Comparison of ENCODE assay signal across 1 cellular context in the genomic region with DNA sequence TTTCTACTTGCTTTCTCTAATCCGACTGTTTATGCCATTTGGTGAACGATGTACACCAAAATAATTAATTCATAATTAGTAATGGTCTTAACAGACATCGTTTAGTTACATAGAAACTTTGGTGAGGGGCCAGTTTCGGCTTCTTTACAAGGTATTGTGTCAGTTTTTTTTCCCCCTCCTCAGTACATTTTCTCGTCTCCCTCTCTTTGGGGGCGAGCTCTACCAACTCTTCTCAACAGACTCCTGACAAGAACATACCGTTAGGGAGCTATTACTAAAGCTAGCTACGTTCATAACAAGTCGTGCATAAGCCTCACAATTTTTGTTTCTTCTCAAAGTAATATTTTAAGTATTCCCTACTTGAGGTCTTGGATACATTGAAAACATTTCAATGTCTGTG.
TF ChIP-seq lines count a peak whose summit lies in the region.

No MANE protein-coding gene starts in this region.

TF ChIP-seq in H1, 55 proteins besides CTCF, POLR2A, EP300 and RAD21:
- TF ChIP-seq E2F6 (IDR thresholded peaks at IDR 0.05) (no peak), POLR2AphosphoS5 (IDR thresholded peaks at IDR 0.05; ENCODE audit: low read depth, low read length) (no peak), HDAC6 (IDR thresholded peaks at IDR 0.05; ENCODE audit: low read depth, low read length) (no peak), BCL11A (IDR thresholded peaks at IDR 0.05; ENCODE audit: low read depth in 2 of 2, low read length in 2 of 2) (no peak), TBP (IDR thresholded peaks at IDR 0.05; ENCODE audit: low read depth, low read length) (no peak)
TF ChIP-seq in H1: peak in this region for 0.
